Comparison of ENCODE assay signal across 1 cellular context in genomic region chr11:46295312-46295995, GRCh38.
TF ChIP-seq lines count a peak whose summit lies in the region.

No MANE protein-coding gene starts in this region.

TF ChIP-seq in K562, 482 proteins besides CTCF, POLR2A, EP300 and RAD21 (continued from another document and continues in another):
- TF ChIP-seq PHF8 (IDR thresholded peaks at IDR 0.05; ENCODE audit: borderline replicate concordance, low read length) (peak; percentile 67; the same call in 1 of the 2 replicates), CXXC5 (CRISPR knock-in tag; IDR thresholded peaks at IDR 0.05) (peak; percentile 75), MEF2A (IDR thresholded peaks at IDR 0.05; ENCODE audit: control insufficient read depth, low read depth, low read length) (no peak), TEAD1 (CRISPR knock-in tag; IDR thresholded peaks at IDR 0.05) (0 out of 4 replicates have a peak, but pooled peaks of 1 of the 2 experiments have one; percentile 48), TRIM28 (IDR thresholded peaks at IDR 0.05) (no peak), SRSF9 (IDR thresholded peaks at IDR 0.05; ENCODE audit: borderline replicate concordance, low read depth, low read length) (no peak), HMG20B (CRISPR knock-in tag; IDR thresholded peaks at IDR 0.05) (no peak), CCNT2 (IDR thresholded peaks at IDR 0.05; ENCODE audit: borderline replicate concordance, extremely low read depth, insufficient read length, low read depth, low read length) (peak; percentile 80), HDAC3 (IDR thresholded peaks at IDR 0.05; ENCODE audit: borderline replicate concordance, partially characterized antibody) (no peak), NCOR1 (IDR thresholded peaks at IDR 0.05) (no peak), KLF13 (tag; IDR thresholded peaks at IDR 0.05; ENCODE audit: borderline replicate concordance, low read depth) (no peak; the same call in 1 of the 2 replicates), PYGO2 (tag; IDR thresholded peaks at IDR 0.05) (no peak), HMGN3 (IDR thresholded peaks at IDR 0.05; ENCODE audit: borderline replicate concordance, extremely low read depth, insufficient read length, low read depth, low read length) (peak; percentile 66), PML (IDR thresholded peaks at IDR 0.05; ENCODE audit: low read length) (peak; percentile 31; the same call in 1 of the 2 replicates), MAZ (CRISPR knock-in tag; conservative IDR thresholded peaks at IDR 0.05 in 1 of 2, IDR thresholded peaks at IDR 0.05 in 1 of 2) (peak in 1 of 2 experiments; percentile 69; a peak in 2 of 4 replicates), ZSCAN32 (CRISPR knock-in tag; IDR thresholded peaks at IDR 0.05) (no peak), ERF (CRISPR knock-in tag; IDR thresholded peaks at IDR 0.05) (peak; percentile 37; the same call in 1 of the 2 replicates), ZNF197 (CRISPR knock-in tag; IDR thresholded peaks at IDR 0.05; ENCODE audit: low read depth) (no peak), DLX4 (CRISPR knock-in tag; IDR thresholded peaks at IDR 0.05) (no peak), POLR2AphosphoS5 (IDR thresholded peaks at IDR 0.05; ENCODE audit: control insufficient read depth, insufficient read depth, low read depth, low read length) (peak; percentile 43; the same call in 1 of the 2 replicates), CHD2 (IDR thresholded peaks at IDR 0.05; ENCODE audit: low read depth, low read length) (peak; percentile 53), KDM2B (CRISPR knock-in tag; IDR thresholded peaks at IDR 0.05) (no peak), AFF4 (CRISPR knock-in tag; IDR thresholded peaks at IDR 0.05) (0 out of 2 replicates have a peak, but pooled peaks have one; percentile 10), GTF2E2 (tag; IDR thresholded peaks at IDR 0.05) (no peak), CC2D1A (IDR thresholded peaks at IDR 0.05) (no peak), GATAD2B (IDR thresholded peaks at IDR 0.05; ENCODE audit: borderline replicate concordance) (peak; percentile 61; the same call in 1 of the 2 replicates), E2F1 (CRISPR knock-in tag; IDR thresholded peaks at IDR 0.05) (peak; percentile 64; the same call in 1 of the 2 replicates)
- TF ChIP-seq, protein P1, sequence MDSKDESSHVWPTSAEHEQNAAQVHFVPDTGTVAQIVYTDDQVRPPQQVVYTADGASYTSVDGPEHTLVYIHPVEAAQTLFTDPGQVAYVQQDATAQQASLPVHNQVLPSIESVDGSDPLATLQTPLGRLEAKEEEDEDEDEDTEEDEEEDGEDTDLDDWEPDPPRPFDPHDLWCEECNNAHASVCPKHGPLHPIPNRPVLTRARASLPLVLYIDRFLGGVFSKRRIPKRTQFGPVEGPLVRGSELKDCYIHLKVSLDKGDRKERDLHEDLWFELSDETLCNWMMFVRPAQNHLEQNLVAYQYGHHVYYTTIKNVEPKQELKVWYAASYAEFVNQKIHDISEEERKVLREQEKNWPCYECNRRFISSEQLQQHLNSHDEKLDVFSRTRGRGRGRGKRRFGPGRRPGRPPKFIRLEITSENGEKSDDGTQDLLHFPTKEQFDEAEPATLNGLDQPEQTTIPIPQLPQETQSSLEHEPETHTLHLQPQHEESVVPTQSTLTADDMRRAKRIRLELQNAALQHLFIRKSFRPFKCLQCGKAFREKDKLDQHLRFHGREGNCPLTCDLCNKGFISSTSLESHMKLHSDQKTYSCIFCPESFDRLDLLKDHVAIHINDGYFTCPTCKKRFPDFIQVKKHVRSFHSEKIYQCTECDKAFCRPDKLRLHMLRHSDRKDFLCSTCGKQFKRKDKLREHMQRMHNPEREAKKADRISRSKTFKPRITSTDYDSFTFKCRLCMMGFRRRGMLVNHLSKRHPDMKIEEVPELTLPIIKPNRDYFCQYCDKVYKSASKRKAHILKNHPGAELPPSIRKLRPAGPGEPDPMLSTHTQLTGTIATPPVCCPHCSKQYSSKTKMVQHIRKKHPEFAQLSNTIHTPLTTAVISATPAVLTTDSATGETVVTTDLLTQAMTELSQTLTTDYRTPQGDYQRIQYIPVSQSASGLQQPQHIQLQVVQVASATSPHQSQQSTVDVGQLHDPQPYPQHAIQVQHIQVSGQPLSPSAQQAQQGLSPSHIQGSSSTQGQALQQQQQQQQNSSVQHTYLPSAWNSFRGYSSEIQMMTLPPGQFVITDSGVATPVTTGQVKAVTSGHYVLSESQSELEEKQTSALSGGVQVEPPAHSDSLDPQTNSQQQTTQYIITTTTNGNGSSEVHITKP (IDR thresholded peaks at IDR 0.05; ENCODE audit: partially characterized antibody) = no peak
- TF ChIP-seq, protein P2, sequence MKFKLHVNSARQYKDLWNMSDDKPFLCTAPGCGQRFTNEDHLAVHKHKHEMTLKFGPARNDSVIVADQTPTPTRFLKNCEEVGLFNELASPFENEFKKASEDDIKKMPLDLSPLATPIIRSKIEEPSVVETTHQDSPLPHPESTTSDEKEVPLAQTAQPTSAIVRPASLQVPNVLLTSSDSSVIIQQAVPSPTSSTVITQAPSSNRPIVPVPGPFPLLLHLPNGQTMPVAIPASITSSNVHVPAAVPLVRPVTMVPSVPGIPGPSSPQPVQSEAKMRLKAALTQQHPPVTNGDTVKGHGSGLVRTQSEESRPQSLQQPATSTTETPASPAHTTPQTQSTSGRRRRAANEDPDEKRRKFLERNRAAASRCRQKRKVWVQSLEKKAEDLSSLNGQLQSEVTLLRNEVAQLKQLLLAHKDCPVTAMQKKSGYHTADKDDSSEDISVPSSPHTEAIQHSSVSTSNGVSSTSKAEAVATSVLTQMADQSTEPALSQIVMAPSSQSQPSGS (CRISPR knock-in tag; IDR thresholded peaks at IDR 0.05) = no peak
- TF ChIP-seq, protein P3, sequence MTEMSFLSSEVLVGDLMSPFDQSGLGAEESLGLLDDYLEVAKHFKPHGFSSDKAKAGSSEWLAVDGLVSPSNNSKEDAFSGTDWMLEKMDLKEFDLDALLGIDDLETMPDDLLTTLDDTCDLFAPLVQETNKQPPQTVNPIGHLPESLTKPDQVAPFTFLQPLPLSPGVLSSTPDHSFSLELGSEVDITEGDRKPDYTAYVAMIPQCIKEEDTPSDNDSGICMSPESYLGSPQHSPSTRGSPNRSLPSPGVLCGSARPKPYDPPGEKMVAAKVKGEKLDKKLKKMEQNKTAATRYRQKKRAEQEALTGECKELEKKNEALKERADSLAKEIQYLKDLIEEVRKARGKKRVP (CRISPR knock-in tag; IDR thresholded peaks at IDR 0.05) = no peak
- TF ChIP-seq, protein P4, sequence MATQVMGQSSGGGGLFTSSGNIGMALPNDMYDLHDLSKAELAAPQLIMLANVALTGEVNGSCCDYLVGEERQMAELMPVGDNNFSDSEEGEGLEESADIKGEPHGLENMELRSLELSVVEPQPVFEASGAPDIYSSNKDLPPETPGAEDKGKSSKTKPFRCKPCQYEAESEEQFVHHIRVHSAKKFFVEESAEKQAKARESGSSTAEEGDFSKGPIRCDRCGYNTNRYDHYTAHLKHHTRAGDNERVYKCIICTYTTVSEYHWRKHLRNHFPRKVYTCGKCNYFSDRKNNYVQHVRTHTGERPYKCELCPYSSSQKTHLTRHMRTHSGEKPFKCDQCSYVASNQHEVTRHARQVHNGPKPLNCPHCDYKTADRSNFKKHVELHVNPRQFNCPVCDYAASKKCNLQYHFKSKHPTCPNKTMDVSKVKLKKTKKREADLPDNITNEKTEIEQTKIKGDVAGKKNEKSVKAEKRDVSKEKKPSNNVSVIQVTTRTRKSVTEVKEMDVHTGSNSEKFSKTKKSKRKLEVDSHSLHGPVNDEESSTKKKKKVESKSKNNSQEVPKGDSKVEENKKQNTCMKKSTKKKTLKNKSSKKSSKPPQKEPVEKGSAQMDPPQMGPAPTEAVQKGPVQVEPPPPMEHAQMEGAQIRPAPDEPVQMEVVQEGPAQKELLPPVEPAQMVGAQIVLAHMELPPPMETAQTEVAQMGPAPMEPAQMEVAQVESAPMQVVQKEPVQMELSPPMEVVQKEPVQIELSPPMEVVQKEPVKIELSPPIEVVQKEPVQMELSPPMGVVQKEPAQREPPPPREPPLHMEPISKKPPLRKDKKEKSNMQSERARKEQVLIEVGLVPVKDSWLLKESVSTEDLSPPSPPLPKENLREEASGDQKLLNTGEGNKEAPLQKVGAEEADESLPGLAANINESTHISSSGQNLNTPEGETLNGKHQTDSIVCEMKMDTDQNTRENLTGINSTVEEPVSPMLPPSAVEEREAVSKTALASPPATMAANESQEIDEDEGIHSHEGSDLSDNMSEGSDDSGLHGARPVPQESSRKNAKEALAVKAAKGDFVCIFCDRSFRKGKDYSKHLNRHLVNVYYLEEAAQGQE (CRISPR knock-in tag; IDR thresholded peaks at IDR 0.05; ENCODE audit: low read depth) = no peak
- TF ChIP-seq, protein P5, sequence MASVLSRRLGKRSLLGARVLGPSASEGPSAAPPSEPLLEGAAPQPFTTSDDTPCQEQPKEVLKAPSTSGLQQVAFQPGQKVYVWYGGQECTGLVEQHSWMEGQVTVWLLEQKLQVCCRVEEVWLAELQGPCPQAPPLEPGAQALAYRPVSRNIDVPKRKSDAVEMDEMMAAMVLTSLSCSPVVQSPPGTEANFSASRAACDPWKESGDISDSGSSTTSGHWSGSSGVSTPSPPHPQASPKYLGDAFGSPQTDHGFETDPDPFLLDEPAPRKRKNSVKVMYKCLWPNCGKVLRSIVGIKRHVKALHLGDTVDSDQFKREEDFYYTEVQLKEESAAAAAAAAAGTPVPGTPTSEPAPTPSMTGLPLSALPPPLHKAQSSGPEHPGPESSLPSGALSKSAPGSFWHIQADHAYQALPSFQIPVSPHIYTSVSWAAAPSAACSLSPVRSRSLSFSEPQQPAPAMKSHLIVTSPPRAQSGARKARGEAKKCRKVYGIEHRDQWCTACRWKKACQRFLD (CRISPR knock-in tag; IDR thresholded peaks at IDR 0.05) = 0 out of 2 replicates have a peak, but pooled peaks have one; percentile 11
- TF ChIP-seq, protein P6, sequence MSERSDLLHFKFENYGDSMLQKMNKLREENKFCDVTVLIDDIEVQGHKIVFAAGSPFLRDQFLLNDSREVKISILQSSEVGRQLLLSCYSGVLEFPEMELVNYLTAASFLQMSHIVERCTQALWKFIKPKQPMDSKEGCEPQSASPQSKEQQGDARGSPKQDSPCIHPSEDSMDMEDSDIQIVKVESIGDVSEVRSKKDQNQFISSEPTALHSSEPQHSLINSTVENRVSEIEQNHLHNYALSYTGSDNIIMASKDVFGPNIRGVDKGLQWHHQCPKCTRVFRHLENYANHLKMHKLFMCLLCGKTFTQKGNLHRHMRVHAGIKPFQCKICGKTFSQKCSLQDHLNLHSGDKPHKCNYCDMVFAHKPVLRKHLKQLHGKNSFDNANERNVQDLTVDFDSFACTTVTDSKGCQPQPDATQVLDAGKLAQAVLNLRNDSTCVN (CRISPR knock-in tag; IDR thresholded peaks at IDR 0.05) = no peak
- TF ChIP-seq, protein P7, sequence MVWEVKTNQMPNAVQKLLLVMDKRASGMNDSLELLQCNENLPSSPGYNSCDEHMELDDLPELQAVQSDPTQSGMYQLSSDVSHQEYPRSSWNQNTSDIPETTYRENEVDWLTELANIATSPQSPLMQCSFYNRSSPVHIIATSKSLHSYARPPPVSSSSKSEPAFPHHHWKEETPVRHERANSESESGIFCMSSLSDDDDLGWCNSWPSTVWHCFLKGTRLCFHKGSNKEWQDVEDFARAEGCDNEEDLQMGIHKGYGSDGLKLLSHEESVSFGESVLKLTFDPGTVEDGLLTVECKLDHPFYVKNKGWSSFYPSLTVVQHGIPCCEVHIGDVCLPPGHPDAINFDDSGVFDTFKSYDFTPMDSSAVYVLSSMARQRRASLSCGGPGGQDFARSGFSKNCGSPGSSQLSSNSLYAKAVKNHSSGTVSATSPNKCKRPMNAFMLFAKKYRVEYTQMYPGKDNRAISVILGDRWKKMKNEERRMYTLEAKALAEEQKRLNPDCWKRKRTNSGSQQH (CRISPR knock-in tag; IDR thresholded peaks at IDR 0.05) = no peak
- TF ChIP-seq, protein P8, sequence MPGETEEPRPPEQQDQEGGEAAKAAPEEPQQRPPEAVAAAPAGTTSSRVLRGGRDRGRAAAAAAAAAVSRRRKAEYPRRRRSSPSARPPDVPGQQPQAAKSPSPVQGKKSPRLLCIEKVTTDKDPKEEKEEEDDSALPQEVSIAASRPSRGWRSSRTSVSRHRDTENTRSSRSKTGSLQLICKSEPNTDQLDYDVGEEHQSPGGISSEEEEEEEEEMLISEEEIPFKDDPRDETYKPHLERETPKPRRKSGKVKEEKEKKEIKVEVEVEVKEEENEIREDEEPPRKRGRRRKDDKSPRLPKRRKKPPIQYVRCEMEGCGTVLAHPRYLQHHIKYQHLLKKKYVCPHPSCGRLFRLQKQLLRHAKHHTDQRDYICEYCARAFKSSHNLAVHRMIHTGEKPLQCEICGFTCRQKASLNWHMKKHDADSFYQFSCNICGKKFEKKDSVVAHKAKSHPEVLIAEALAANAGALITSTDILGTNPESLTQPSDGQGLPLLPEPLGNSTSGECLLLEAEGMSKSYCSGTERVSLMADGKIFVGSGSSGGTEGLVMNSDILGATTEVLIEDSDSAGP (CRISPR knock-in tag; IDR thresholded peaks at IDR 0.05) = peak; percentile 63; the same call in 1 of the 2 replicates
